In the genomic region with DNA sequence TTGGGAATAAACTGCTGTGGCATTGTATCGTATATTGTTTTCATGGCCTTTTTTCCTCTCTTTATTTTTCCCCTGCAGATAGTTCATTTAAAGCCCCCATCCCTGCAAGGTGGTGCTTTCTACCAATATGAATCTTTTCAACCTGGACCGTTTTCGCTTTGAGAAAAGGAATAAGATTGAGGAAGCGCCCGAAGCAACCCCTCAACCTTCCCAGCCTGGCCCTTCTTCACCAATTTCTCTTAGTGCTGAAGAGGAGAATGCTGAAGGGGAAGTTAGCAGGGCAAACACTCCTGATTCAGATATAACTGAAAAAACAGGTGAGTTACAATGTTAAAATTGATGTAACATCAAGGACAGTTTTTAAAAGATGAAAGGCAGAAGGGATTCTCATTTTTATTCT, we compare ENCODE assay signal across 8 cellular contexts. TPM values are rescaled to one million over a fixed set of nuclear protein-coding genes. Genes with fewer than 3 reads are reported as not detected.
A peak's percentile ranks its signal among the peaks of the same experiment; 100 is the strongest.
DNase-seq lines count a peak whose midpoint lies in the region; ATAC-seq and TF ChIP-seq lines count a peak whose summit lies in the region.

No MANE protein-coding gene starts in this region.

- H3K27me3 ChIP-seq in DOHH2 (ENCODE audit: control insufficient read depth, low read length) = no peaks in the 10 kb centered on the region
- no peaks in the 10 kb centered on the region for H3K27me3 ChIP-seq in NT2/D1 (ENCODE audit: insufficient read depth, insufficient read length)
- no peaks in the 10 kb centered on the region for H3K27me3 ChIP-seq in osteoblast (ENCODE audit: insufficient read depth, low read length)

- H3K9me3 Mint-ChIP-seq in endothelial cell (ENCODE audit: unreplicated experiment) = no peaks in the 10 kb centered on the region

- TF ChIP-seq CTCF in DOHH2 (IDR thresholded peaks at IDR 0.05; ENCODE audit: low read depth, low read length, poor library complexity, severe bottlenecking) = no peak
- no peak for TF ChIP-seq CTCF in endothelial cell (IDR thresholded peaks at IDR 0.05; ENCODE audit: unreplicated experiment)
- no peak for TF ChIP-seq CTCF in osteoblast (IDR thresholded peaks at IDR 0.05; ENCODE audit: extremely low read depth, low read depth, low read length)

- H3K27ac ChIP-seq in DOHH2 (ENCODE audit: low read depth, low read length) = peak overlapping the region; percentile 65
- peak overlapping the region; percentile 96 for H3K27ac ChIP-seq in osteoblast (ENCODE audit: low read depth, low read length)

- H2AFZ ChIP-seq in osteoblast (ENCODE audit: low read length) = peak overlapping the region; percentile 83

- H3K4me3 ChIP-seq in DOHH2 (ENCODE audit: low read length) = peak overlapping the region; percentile 88
- peak overlapping the region; percentile 72 for H3K4me3 ChIP-seq in NT2/D1 (ENCODE audit: insufficient read length, low read depth)
- peak overlapping the region; percentile 88 for H3K4me3 ChIP-seq in osteoblast (ENCODE audit: insufficient read depth, low read length)

- H3K36me3 ChIP-seq in DOHH2 (ENCODE audit: control insufficient read depth, low read length) (peaks cover 44% of the 10 kb centered on the region), NT2/D1 (ENCODE audit: insufficient read depth, insufficient read length, low read length) (peaks cover 40% of the 10 kb centered on the region), osteoblast (ENCODE audit: insufficient read depth, low read length) (peaks cover 40% of the 10 kb centered on the region)

- peak overlapping the region; percentile 100 for H3K27ac Mint-ChIP-seq in endothelial cell (ENCODE audit: unreplicated experiment)

- H3F3A ChIP-seq in DOHH2 (ENCODE audit: control insufficient read depth, insufficient read depth) = no peaks in the 10 kb centered on the region

- peaks cover 19% of the 10 kb centered on the region for H3K36me3 Mint-ChIP-seq in endothelial cell (ENCODE audit: low read depth, unreplicated experiment)

- DNase-seq in NT2/D1 (ENCODE audit: low read depth, low spot score) = no peak
- DNase-seq in endothelial cell (ENCODE audit: low spot score) = no peak
- no peak for DNase-seq in osteoblast (ENCODE audit: insufficient read length, low spot score, missing footprints)
- DNase-seq in DMS114 treated with DMSO at 0.1 percent for 48 hours (lab: John Stamatoyannopoulos, UW; ENCODE audit: unreplicated experiment) = no peak
- DNase-seq in GM19238 (ENCODE audit: insufficient read length, low spot score) = no peak
- no peak for DNase-seq in activated CD4-positive, alpha-beta T cell treated with anti-CD3 and anti-CD28 coated beads, Interleukin-2, amount 50 U/mL, for 1 hour

- H3K4me1 ChIP-seq in DOHH2 (ENCODE audit: control insufficient read depth, low read length) (peaks cover 23% of the 10 kb centered on the region), NT2/D1 (ENCODE audit: insufficient read depth, insufficient read length) (no peaks in the 10 kb centered on the region), osteoblast (ENCODE audit: insufficient read depth, low read length) (peaks cover 24% of the 10 kb centered on the region)

- peak overlapping the region; percentile 91 for H3K9ac ChIP-seq in NT2/D1 (ENCODE audit: insufficient read length, low read depth)

- no peak for ATAC-seq in GM18511 (IDR thresholded peaks at IDR 0.05; ENCODE audit: unreplicated experiment)

- peaks cover 21% of the 10 kb centered on the region for H3K4me1 Mint-ChIP-seq in endothelial cell (ENCODE audit: unreplicated experiment)

- H3K79me2 ChIP-seq in DOHH2 (ENCODE audit: control insufficient read depth, low read length) (peaks cover 46% of the 10 kb centered on the region), osteoblast (ENCODE audit: insufficient read depth, low read length) (peaks cover 50% of the 10 kb centered on the region)

- H3K9me2 ChIP-seq in DOHH2 (replicated peaks; ENCODE audit: control insufficient read depth, low read length) = no peaks in the 10 kb centered on the region

- H3K4me3 Mint-ChIP-seq in endothelial cell (ENCODE audit: unreplicated experiment) = peak overlapping the region; percentile 98

- H3K9me3 ChIP-seq in DOHH2 (ENCODE audit: control insufficient read depth, insufficient read depth, low read length) (no peaks in the 10 kb centered on the region), NT2/D1 (ENCODE audit: insufficient read depth, low read length) (no peaks in the 10 kb centered on the region), osteoblast (ENCODE audit: low read depth, low read length) (no peaks in the 10 kb centered on the region)

- H4K20me1 ChIP-seq in DOHH2 (ENCODE audit: control insufficient read depth, insufficient read depth, low read depth, low read length) (no peaks in the 10 kb centered on the region), osteoblast (ENCODE audit: insufficient read depth, low read length) (no peaks in the 10 kb centered on the region)

- H3K27me3 Mint-ChIP-seq in endothelial cell (ENCODE audit: unreplicated experiment) = peaks cover 5% of the 10 kb centered on the region

- H3K4me2 ChIP-seq in DOHH2 (ENCODE audit: low read length) (peak overlapping the region; percentile 91), osteoblast (ENCODE audit: insufficient read depth, low read length) (peak overlapping the region; percentile 79)

RNA-seq across cellular contexts. Expression of a gene that starts 0.6 kb away (rescaled TPM):
- total RNA-seq in endothelial cell (ENCODE audit: unreplicated experiment) (43.0 TPM), osteoblast (38.7 and 41.3 TPM in 2 replicates)
